In genomic region chr2:105554235-105554634, GRCh38 we compare ENCODE assay signal across 21 cellular contexts.
DNase-seq lines count a peak whose midpoint lies in the region; ATAC-seq, FAIRE-seq and TF ChIP-seq lines count a peak whose summit lies in the region.
"Had no signal": no experiment of that assay in that cellular context is flagged by ENCODE, and none has a peak within 500 bp of the region (broad histone marks: within the 10 kb centered on the region; RNA-seq: fewer than 3 reads in every experiment).

No MANE protein-coding gene starts in this region.

- H3K79me2 ChIP-seq in HCT116 (ENCODE audit: insufficient read depth, low read length): no peaks in the 10 kb centered on the region
- no peaks in the 10 kb centered on the region for H3K79me2 ChIP-seq in PC-9 (ENCODE audit: low read depth)
- H3K79me2 ChIP-seq in endothelial cell of umbilical vein (ENCODE audit: control insufficient read depth, insufficient read depth, low read length): no peaks in the 10 kb centered on the region

- no peaks in the 10 kb centered on the region for H3K9me1 ChIP-seq in endothelial cell of umbilical vein (replicated peaks; ENCODE audit: control insufficient read depth, extremely low read depth, insufficient read depth, low read length)

- dilution Hi-C loops in endothelial cell of umbilical vein (cut with MboI; ENCODE audit: extremely low pct_ligation_motif_present, low sequenced_read_pairs): no loop called here

- H3K4me2 ChIP-seq in HCT116 (ENCODE audit: low read length): peak overlapping the region; percentile 73
- H3K4me2 ChIP-seq in PC-9: peak overlapping the region; percentile 62
- peak overlapping the region; percentile 86 for H3K4me2 ChIP-seq in endothelial cell of umbilical vein (ENCODE audit: insufficient read depth, low read length)
- H3K4me2 ChIP-seq: BLaER1 treated with 17β-estradiol and CSF1 and Interleukin-3, amounts not matched to agents 10 nM and 100 nM had no signal

- TF ChIP-seq POLR2A in HCT116 (IDR thresholded peaks at IDR 0.05; ENCODE audit: borderline replicate concordance, extremely low read depth, insufficient read depth, insufficient read length) (no peak), endothelial cell of umbilical vein (IDR thresholded peaks at IDR 0.05; ENCODE audit: low read depth, low read length) (no peak)

- H3K9me3 ChIP-seq in HCT116 (ENCODE audit: control insufficient read depth in 1 of 2, insufficient read depth in 1 of 2, low read depth in 1 of 2, low read length in 2 of 2) (no peaks in the 10 kb centered on the region), PC-9 (ENCODE audit: insufficient read depth, low read depth) (no peaks in the 10 kb centered on the region), endothelial cell of umbilical vein (replicated peaks; ENCODE audit: control insufficient read depth, insufficient read depth, low read length) (no peaks in the 10 kb centered on the region)
- H3K9me3 ChIP-seq: A549; BE2C; BLaER1 treated with 17β-estradiol and CSF1 and Interleukin-3, amounts not matched to agents 10 nM and 100 nM; HAP-1 had no signal

- no peaks in the 10 kb centered on the region for H3K9me3 Mint-ChIP-seq in stimulated activated effector memory CD8-positive, alpha-beta T cell treated with anti-CD3 and anti-CD28 coated beads, Interleukin-12 subunit alpha, Interleukin-12 subunit beta, amount 100 ng/mL, for 72 hours
- H3K9me3 Mint-ChIP-seq: CD14-positive monocyte; CD4-positive, alpha-beta T cell; CD8-positive, alpha-beta memory T cell had no signal

- ATAC-seq in HCT116: peak; percentile 40
- ATAC-seq in stimulated activated effector memory CD8-positive, alpha-beta T cell treated with anti-CD3 and anti-CD28 coated beads, Interleukin-12 subunit alpha, Interleukin-12 subunit beta, amount 100 ng/mL, for 72 hours: no peak
- no peak for ATAC-seq in HG03135 (IDR thresholded peaks at IDR 0.05; ENCODE audit: unreplicated experiment)
- ATAC-seq: A549, GM12878 had no signal

- H3F3A ChIP-seq in PC-9 (ENCODE audit: insufficient read depth, low read depth): peaks cover 13% of the 10 kb centered on the region

- H3K9ac ChIP-seq in HCT116 (ENCODE audit: low read length): no peak overlapping the region
- peak overlapping the region; percentile 82 for H3K9ac ChIP-seq in endothelial cell of umbilical vein (replicated peaks; ENCODE audit: extremely low read depth, insufficient read depth, low read length)
- H3K9ac ChIP-seq: BLaER1 treated with 17β-estradiol and CSF1 and Interleukin-3, amounts not matched to agents 10 nM and 100 nM had no signal

- H3K36me3 Mint-ChIP-seq in stimulated activated effector memory CD8-positive, alpha-beta T cell treated with anti-CD3 and anti-CD28 coated beads, Interleukin-12 subunit alpha, Interleukin-12 subunit beta, amount 100 ng/mL, for 72 hours: no peaks in the 10 kb centered on the region
- H3K36me3 Mint-ChIP-seq: CD14-positive monocyte had no signal

- H3K4me3 ChIP-seq in HCT116 (replicated peaks in 1 of 2; ENCODE audit: low read depth in 1 of 2, low read length in 2 of 2) (no peak overlapping the region), PC-9 (no peak overlapping the region), endothelial cell of umbilical vein (replicated peaks in 1 of 3; ENCODE audit: insufficient read depth in 1 of 3, low read depth in 1 of 3, low read length in 3 of 3) (no peak overlapping the region)
- H3K4me3 ChIP-seq: A549; BLaER1 treated with 17β-estradiol and CSF1 and Interleukin-3, amounts not matched to agents 10 nM and 100 nM; GM12878; HAP-1 had no signal

- CTCF ChIA-PET in HCT116 (lab: Charles Lee): no interaction called here
- CTCF ChIA-PET in PC-9 (lab: Charles Lee): interaction anchor here (0.6 kb wide), 1 partner anchor 682 kb away, joined by 7 read pairs; no protein-coding TSS in a partner anchor
- CTCF ChIA-PET in endothelial cell of umbilical vein (lab: Charles Lee): interaction anchor here (1.0 to 1.8 kb wide), 7 partner anchors 8 to 280 kb away, joined by 3 to 11 read pairs (median 4); no protein-coding TSS in a partner anchor

- H3K4me1 ChIP-seq in HCT116 (ENCODE audit: control insufficient read depth in 1 of 2, insufficient read depth in 2 of 2, low read length in 2 of 2) (peaks cover 10 to 17% of the 10 kb centered on the region in 2 experiments), PC-9 (replicated peaks; ENCODE audit: insufficient read depth) (peaks cover 25% of the 10 kb centered on the region), endothelial cell of umbilical vein (ENCODE audit: control insufficient read depth, extremely low read depth, insufficient read depth, low read length) (peaks cover 15% of the 10 kb centered on the region)
- H3K4me1 ChIP-seq: BE2C had no signal

- intact Hi-C loops in HCT116 (cut with micrococcal nuclease) (no loop called here), PC-9 (cut with micrococcal nuclease; ENCODE audit: unreplicated experiment) (no loop called here), endothelial cell of umbilical vein (cut with micrococcal nuclease) (loop anchor here (5.0 kb wide), 1 partner anchor 193 kb away; no protein-coding TSS in a partner anchor)

- RAD21 ChIA-PET in HCT116 (lab: Charles Lee; ENCODE audit: low non-redundant PET in 1 of 2, low total read pairs in 2 of 2, uncharacterized antibody in 2 of 2, unreplicated experiment in 2 of 2): no interaction called here

- no TSS peak for BruUV-seq in HCT116 (replicated peaks; lab: Mats Ljungman, UMichigan)
- BruUV-seq in PC-9 (replicated peaks; lab: Mats Ljungman, UMichigan): no TSS peak
- no TSS peak for BruUV-seq in endothelial cell of umbilical vein (replicated peaks; lab: Mats Ljungman, UMichigan)

- no peak overlapping the region for H3K4me3 Mint-ChIP-seq in stimulated activated effector memory CD8-positive, alpha-beta T cell treated with anti-CD3 and anti-CD28 coated beads, Interleukin-12 subunit alpha, Interleukin-12 subunit beta, amount 100 ng/mL, for 72 hours
- H3K4me3 Mint-ChIP-seq: CD14-positive monocyte; CD4-positive, alpha-beta T cell; CD8-positive, alpha-beta memory T cell had no signal

- H3K27ac ChIP-seq in HCT116 (ENCODE audit: low read depth, low read length) (no peak overlapping the region), PC-9 (no peak overlapping the region), endothelial cell of umbilical vein (ENCODE audit: insufficient read depth, low read depth, low read length) (peak overlapping the region; percentile 76)
- H3K27ac ChIP-seq: A549; BLaER1 treated with 17β-estradiol and CSF1 and Interleukin-3, amounts not matched to agents 10 nM and 100 nM had no signal

- TF ChIP-seq RAD21 in HCT116 (IDR thresholded peaks at IDR 0.05; ENCODE audit: low read depth): no peak

- no peak overlapping the region for H3K27ac Mint-ChIP-seq in stimulated activated effector memory CD8-positive, alpha-beta T cell treated with anti-CD3 and anti-CD28 coated beads, Interleukin-12 subunit alpha, Interleukin-12 subunit beta, amount 100 ng/mL, for 72 hours
- H3K27ac Mint-ChIP-seq: CD14-positive monocyte; CD4-positive, alpha-beta T cell; CD8-positive, alpha-beta memory T cell had no signal

- H3K9me2 ChIP-seq in HCT116 (ENCODE audit: insufficient read depth) (no peaks in the 10 kb centered on the region), PC-9 (ENCODE audit: insufficient read depth) (no peaks in the 10 kb centered on the region)

- no peak overlapping the region for H2AFZ ChIP-seq in HCT116 (ENCODE audit: low read depth, low read length, poor library complexity, severe bottlenecking)
- no peak overlapping the region for H2AFZ ChIP-seq in PC-9
- H2AFZ ChIP-seq in endothelial cell of umbilical vein (ENCODE audit: low read depth, low read length): peak overlapping the region; percentile 49

- no peak for FAIRE-seq in endothelial cell of umbilical vein (lab: Jason Lieb, UNC)
- FAIRE-seq: A549, G401.6, GM12878, H54 had no signal

- no peak for TF ChIP-seq CTCF in HCT116 (IDR thresholded peaks at IDR 0.05 in 2 of 3, conservative IDR thresholded peaks at IDR 0.05 in 1 of 3; ENCODE audit: borderline replicate concordance in 1 of 3, insufficient read depth in 1 of 3, low read depth in 2 of 3, low read length in 2 of 3)
- TF ChIP-seq CTCF in PC-9 (conservative IDR thresholded peaks at IDR 0.05): no peak
- no peak for TF ChIP-seq CTCF in endothelial cell of umbilical vein (IDR thresholded peaks at IDR 0.05; ENCODE audit: extremely low read depth in 1 of 2, insufficient read depth in 1 of 2, low read depth in 1 of 2, low read length in 2 of 2)

- H3K36me3 ChIP-seq in HCT116 (ENCODE audit: control insufficient read depth in 1 of 2, insufficient read depth in 2 of 2, low read length in 2 of 2) (no peaks in the 10 kb centered on the region), PC-9 (ENCODE audit: low read depth) (no peaks in the 10 kb centered on the region), endothelial cell of umbilical vein (ENCODE audit: control insufficient read depth in 2 of 2, extremely low read depth in 1 of 2, insufficient read depth in 2 of 2, low read length in 2 of 2) (no peaks in the 10 kb centered on the region)
- H3K36me3 ChIP-seq: BE2C; BLaER1 treated with 17β-estradiol and CSF1 and Interleukin-3, amounts not matched to agents 10 nM and 100 nM; HAP-1 had no signal

- H3K27me3 ChIP-seq in HCT116 (ENCODE audit: insufficient read depth, low read length) (peaks cover 52% of the 10 kb centered on the region), PC-9 (ENCODE audit: insufficient read depth, low read depth) (peaks cover 45% of the 10 kb centered on the region), endothelial cell of umbilical vein (ENCODE audit: control insufficient read depth in 2 of 2, insufficient read depth in 2 of 2, low read length in 2 of 2) (peaks cover 13 to 15% of the 10 kb centered on the region in 2 experiments)
- H3K27me3 ChIP-seq: BE2C; BLaER1 treated with 17β-estradiol and CSF1 and Interleukin-3, amounts not matched to agents 10 nM and 100 nM had no signal

- no peaks in the 10 kb centered on the region for H4K20me1 ChIP-seq in HCT116 (ENCODE audit: insufficient read depth)
- H4K20me1 ChIP-seq in PC-9 (ENCODE audit: insufficient read depth): no peaks in the 10 kb centered on the region
- no peaks in the 10 kb centered on the region for H4K20me1 ChIP-seq in endothelial cell of umbilical vein (replicated peaks; ENCODE audit: control insufficient read depth, extremely low read depth, insufficient read depth, low read length)
- H4K20me1 ChIP-seq: BLaER1 treated with 17β-estradiol and CSF1 and Interleukin-3, amounts not matched to agents 10 nM and 100 nM had no signal

- no peaks in the 10 kb centered on the region for H3K4me1 Mint-ChIP-seq in stimulated activated effector memory CD8-positive, alpha-beta T cell treated with anti-CD3 and anti-CD28 coated beads, Interleukin-12 subunit alpha, Interleukin-12 subunit beta, amount 100 ng/mL, for 72 hours
- H3K4me1 Mint-ChIP-seq: CD14-positive monocyte; CD8-positive, alpha-beta memory T cell had no signal

- POLR2A ChIA-PET in HCT116 (lab: Charles Lee) (no interaction called here), PC-9 (lab: Charles Lee; ENCODE audit: unreplicated experiment) (no interaction called here), endothelial cell of umbilical vein (lab: Charles Lee) (no interaction called here)

- DNase-seq in HCT116 (ENCODE audit: low read depth, low spot score): no peak
- no peak for DNase-seq in PC-9
- peak; percentile 86 for DNase-seq in SK-N-DZ (ENCODE audit: low spot score)
- DNase-seq in endothelial cell of umbilical vein (ENCODE audit: low read depth, low spot score): no peak
- DNase-seq in stimulated activated effector memory CD8-positive, alpha-beta T cell treated with anti-CD3 and anti-CD28 coated beads, Interleukin-12 subunit alpha, Interleukin-12 subunit beta, amount 100 ng/mL, for 72 hours (ENCODE audit: low spot score in 2 of 2): no peak
- DNase-seq in HuH-7.5 (ENCODE audit: low spot score): no peak
- DNase-seq: 8988T; AML-193; BE2C; CD4-positive, alpha-beta T cell; CD8-positive, alpha-beta memory T cell; DND-41; GOT3 had no signal
